In the genomic region with DNA sequence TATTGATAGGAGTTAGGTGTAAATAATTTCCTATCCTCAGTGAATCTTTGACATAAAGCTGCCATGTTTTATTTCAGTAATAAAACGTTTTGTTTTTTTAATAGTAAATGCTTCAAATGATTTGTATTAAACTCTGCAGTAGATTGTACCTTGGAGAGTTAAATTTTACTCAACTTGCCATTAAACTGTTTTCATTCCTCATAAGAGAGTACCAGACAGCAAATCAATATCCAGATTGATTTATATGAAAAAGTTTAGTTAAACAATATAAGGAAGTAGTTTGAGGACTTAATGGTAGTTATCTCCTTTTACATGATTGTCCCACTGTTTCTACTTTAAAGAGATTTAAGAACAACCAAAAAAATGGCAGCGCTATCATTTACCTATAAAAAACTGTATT, we compare ENCODE assay signal across 17 cellular contexts. TPM values are rescaled to one million over a fixed set of nuclear protein-coding genes. Genes with fewer than 3 reads are reported as not detected.
DNase-seq lines count a peak whose midpoint lies in the region; TF ChIP-seq lines count a peak whose summit lies in the region.
"Had no signal": no experiment of that assay in that cellular context is flagged by ENCODE, and none has a peak within 500 bp of the region (broad histone marks: within the 10 kb centered on the region; RNA-seq: fewer than 3 reads in every experiment).

No MANE protein-coding gene starts in this region.

- DNase-seq in Calu3: no peak
- no peak for DNase-seq in HEK293T (ENCODE audit: extremely low spot score)
- DNase-seq in neural progenitor cell (ENCODE audit: low spot score): no peak
- DNase-seq in NCI-H1930 (lab: John Stamatoyannopoulos, UW): no peak
- no peak for DNase-seq in amniotic stem cell (lab: John Stamatoyannopoulos, UW)
- DNase-seq in AG08396 (ENCODE audit: low spot score): no peak
- DNase-seq: 8988T; BE2C; C1 segment of cervical spinal cord; CD4-positive, alpha-beta memory T cell; CD4-positive, CD25-positive, alpha-beta regulatory T cell; CD8-positive, alpha-beta memory T cell; COR-L47; DMS79 treated with DMSO at 0.1 percent for 48 hours; GF-D8 had no signal

- H3K4me3 Mint-ChIP-seq in Calu3 (ENCODE audit: low read depth, unreplicated experiment): peak overlapping the region; percentile 40
- no peak overlapping the region for H3K4me3 Mint-ChIP-seq in neural progenitor cell
- H3K4me3 Mint-ChIP-seq: CD14-positive monocyte; CD4-positive, alpha-beta memory T cell; CD4-positive, CD25-positive, alpha-beta regulatory T cell; CD8-positive, alpha-beta memory T cell had no signal

- POLR2A ChIA-PET in HEK293T (lab: Yijun Ruan, JAX): no interaction called here

- TF ChIP-seq CTCF in Calu3 (IDR thresholded peaks at IDR 0.05; ENCODE audit: unreplicated experiment): no peak
- TF ChIP-seq CTCF in neural progenitor cell (IDR thresholded peaks at IDR 0.05): no peak

- no peak overlapping the region for H3K9ac ChIP-seq in neural progenitor cell
- H3K9ac ChIP-seq: BLaER1 had no signal

- CTCF ChIA-PET in Calu3 (lab: Charles Lee) (interaction anchor here (1.1 to 1.5 kb wide), 2 partner anchors 18 to 24 kb away, joined by 3 read pairs; a partner anchor contains a TSS), HEK293T (lab: Yijun Ruan, JAX) (no interaction called here)

- intact Hi-C loops in Calu3 (cut with micrococcal nuclease; ENCODE audit: unreplicated experiment): no loop called here

- H3K79me2 ChIP-seq in neural progenitor cell (ENCODE audit: low read depth): peaks cover 51% of the 10 kb centered on the region

- H3F3A ChIP-seq in neural progenitor cell (ENCODE audit: low read depth): peaks cover 31% of the 10 kb centered on the region

- H3K36me3 Mint-ChIP-seq in Calu3 (ENCODE audit: insufficient read depth, unreplicated experiment): no peaks in the 10 kb centered on the region
- no peaks in the 10 kb centered on the region for H3K36me3 Mint-ChIP-seq in neural progenitor cell
- H3K36me3 Mint-ChIP-seq: CD14-positive monocyte; CD4-positive, alpha-beta memory T cell; CD4-positive, CD25-positive, alpha-beta regulatory T cell; CD8-positive, alpha-beta memory T cell had no signal

- H3K27ac ChIP-seq in neural progenitor cell: no peak overlapping the region
- H3K27ac ChIP-seq: BLaER1 had no signal

- H3K4me1 ChIP-seq in neural progenitor cell: peaks cover 64% of the 10 kb centered on the region
- H3K4me1 ChIP-seq: BE2C, BLaER1 had no signal

- peak overlapping the region; percentile 7 for H3K4me2 ChIP-seq in neural progenitor cell
- H3K4me2 ChIP-seq: BLaER1 had no signal

- H4K20me1 ChIP-seq in neural progenitor cell (ENCODE audit: low read depth): no peaks in the 10 kb centered on the region
- H4K20me1 ChIP-seq: BLaER1 had no signal

- H3K9me3 ChIP-seq in neural progenitor cell (ENCODE audit: low read depth): no peaks in the 10 kb centered on the region
- H3K9me3 ChIP-seq: BE2C, BLaER1 had no signal

- H3K27ac Mint-ChIP-seq in Calu3 (ENCODE audit: unreplicated experiment) (no peak overlapping the region), neural progenitor cell (no peak overlapping the region)
- H3K27ac Mint-ChIP-seq: CD4-positive, alpha-beta memory T cell; CD4-positive, CD25-positive, alpha-beta regulatory T cell; CD8-positive, alpha-beta memory T cell had no signal

- H3K4me3 ChIP-seq in neural progenitor cell: no peak overlapping the region
- H3K4me3 ChIP-seq: BLaER1 had no signal

- peak overlapping the region; percentile 87 for H2AFZ ChIP-seq in neural progenitor cell (replicated peaks)

- no peaks in the 10 kb centered on the region for H3K36me3 ChIP-seq in neural progenitor cell
- H3K36me3 ChIP-seq: BE2C, BLaER1 had no signal

- H3K27me3 Mint-ChIP-seq in Calu3 (ENCODE audit: unreplicated experiment) (no peaks in the 10 kb centered on the region), neural progenitor cell (ENCODE audit: insufficient read depth, low read depth) (peaks cover 12% of the 10 kb centered on the region)

- no peaks in the 10 kb centered on the region for H3K27me3 ChIP-seq in neural progenitor cell
- H3K27me3 ChIP-seq: BLaER1 had no signal

- no TSS peak for BruUV-seq in Calu3 (replicated peaks; lab: Mats Ljungman, UMichigan)

- H3K4me1 Mint-ChIP-seq in Calu3 (ENCODE audit: low read depth, unreplicated experiment): peaks cover 71% of the 10 kb centered on the region
- H3K4me1 Mint-ChIP-seq in neural progenitor cell: peaks cover 5% of the 10 kb centered on the region
- H3K4me1 Mint-ChIP-seq: CD4-positive, alpha-beta memory T cell; CD4-positive, CD25-positive, alpha-beta regulatory T cell; CD8-positive, alpha-beta memory T cell had no signal

- H3K9me3 Mint-ChIP-seq in Calu3 (ENCODE audit: low read depth, unreplicated experiment) (no peaks in the 10 kb centered on the region), neural progenitor cell (no peaks in the 10 kb centered on the region)
- H3K9me3 Mint-ChIP-seq: CD4-positive, CD25-positive, alpha-beta regulatory T cell had no signal

TF ChIP-seq in HEK293T, 16 proteins besides CTCF, POLR2A, EP300 and RAD21:
- 0 out of 2 replicates have a peak, but pooled peaks have one; percentile 11 for TF ChIP-seq ZNF384 (IDR thresholded peaks at IDR 0.05)
- TF ChIP-seq CTBP1 (IDR thresholded peaks at IDR 0.05; ENCODE audit: borderline replicate concordance): peak; percentile 70; the same call in 1 of the 2 replicates
- no peak for TF ChIP-seq FOXA1 (IDR thresholded peaks at IDR 0.05)
- TF ChIP-seq BHLHE40 (IDR thresholded peaks at IDR 0.05; ENCODE audit: borderline replicate concordance): no peak
- TF ChIP-seq, protein P1, sequence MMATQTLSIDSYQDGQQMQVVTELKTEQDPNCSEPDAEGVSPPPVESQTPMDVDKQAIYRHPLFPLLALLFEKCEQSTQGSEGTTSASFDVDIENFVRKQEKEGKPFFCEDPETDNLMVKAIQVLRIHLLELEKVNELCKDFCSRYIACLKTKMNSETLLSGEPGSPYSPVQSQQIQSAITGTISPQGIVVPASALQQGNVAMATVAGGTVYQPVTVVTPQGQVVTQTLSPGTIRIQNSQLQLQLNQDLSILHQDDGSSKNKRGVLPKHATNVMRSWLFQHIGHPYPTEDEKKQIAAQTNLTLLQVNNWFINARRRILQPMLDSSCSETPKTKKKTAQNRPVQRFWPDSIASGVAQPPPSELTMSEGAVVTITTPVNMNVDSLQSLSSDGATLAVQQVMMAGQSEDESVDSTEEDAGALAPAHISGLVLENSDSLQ (IDR thresholded peaks at IDR 0.05): peak; percentile 79

RNA-seq across cellular contexts. Expression of a gene that starts 18.4 kb away (rescaled TPM):
- total RNA-seq in Calu3 (2022) (219 and 231 TPM in 2 replicates), neural progenitor cell (ENCODE audit: low replicate concordance) (30.8 and 52.5 TPM in 2 replicates)
- total RNA-seq: CD4-positive, CD25-positive, alpha-beta regulatory T cell had no signal
